9 cellular contexts compared by ENCODE assay signal in the genomic region with DNA sequence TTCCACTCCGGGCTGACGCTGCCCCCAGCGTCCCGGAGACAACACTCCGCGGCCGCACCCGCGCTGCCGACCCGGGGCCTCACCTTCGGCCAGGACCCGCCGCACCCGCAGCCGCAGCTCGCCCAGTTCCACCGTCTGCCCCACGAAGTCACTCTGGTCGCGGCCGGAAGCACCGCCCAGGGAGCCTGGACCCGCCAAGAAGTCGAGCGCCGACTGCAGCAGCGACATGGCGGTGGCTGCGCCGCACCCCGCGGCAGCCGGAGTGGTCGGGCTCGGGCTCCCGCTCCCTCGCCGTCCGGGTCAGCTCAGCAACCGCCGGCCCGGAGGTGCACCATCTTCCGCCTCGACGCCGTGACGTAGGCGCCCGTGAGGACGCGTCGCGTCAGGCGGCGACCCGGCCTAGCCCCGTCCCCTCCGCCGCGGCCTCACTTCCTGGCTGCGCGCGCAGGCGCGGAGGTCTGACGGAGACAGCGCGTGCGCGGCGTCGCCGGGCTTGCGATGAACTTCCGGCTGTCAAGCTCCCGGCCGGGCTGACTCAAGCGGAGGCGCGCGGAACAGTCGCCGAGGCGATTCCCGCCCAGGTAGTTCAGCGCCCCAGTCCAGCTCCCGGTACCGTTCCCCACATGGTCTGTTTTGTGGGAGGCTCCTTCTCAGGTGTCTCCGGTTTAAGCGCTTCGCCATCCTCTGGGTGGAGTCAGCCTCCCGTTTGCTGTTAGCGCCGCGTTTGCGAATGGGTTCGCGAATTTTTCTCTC. TPM values are rescaled to one million over a fixed set of nuclear protein-coding genes. Genes with fewer than 3 reads are reported as not detected.
DNase-seq lines count a peak whose midpoint lies in the region; ATAC-seq, FAIRE-seq and TF ChIP-seq lines count a peak whose summit lies in the region.
"Had no signal": no experiment of that assay in that cellular context is flagged by ENCODE, and none has a peak within 500 bp of the region (broad histone marks: within the 10 kb centered on the region; RNA-seq: fewer than 3 reads in every experiment).

A gene (minus strand): TSS at position 357 of the 753 bp plus-strand sequence. CDS start 129 bp downstream, at position 228.
A gene with protein sequence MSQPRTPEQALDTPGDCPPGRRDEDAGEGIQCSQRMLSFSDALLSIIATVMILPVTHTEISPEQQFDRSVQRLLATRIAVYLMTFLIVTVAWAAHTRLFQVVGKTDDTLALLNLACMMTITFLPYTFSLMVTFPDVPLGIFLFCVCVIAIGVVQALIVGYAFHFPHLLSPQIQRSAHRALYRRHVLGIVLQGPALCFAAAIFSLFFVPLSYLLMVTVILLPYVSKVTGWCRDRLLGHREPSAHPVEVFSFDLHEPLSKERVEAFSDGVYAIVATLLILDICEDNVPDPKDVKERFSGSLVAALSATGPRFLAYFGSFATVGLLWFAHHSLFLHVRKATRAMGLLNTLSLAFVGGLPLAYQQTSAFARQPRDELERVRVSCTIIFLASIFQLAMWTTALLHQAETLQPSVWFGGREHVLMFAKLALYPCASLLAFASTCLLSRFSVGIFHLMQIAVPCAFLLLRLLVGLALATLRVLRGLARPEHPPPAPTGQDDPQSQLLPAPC (plus strand): TSS at position 501 of the 753 bp plus-strand sequence. CDS start 15,280 bp downstream, outside the sequence.

- intact Hi-C loops in kidney (cut with DNase I): no loop called here

- DNase-seq in Ammon's horn (ENCODE audit: low spot score): peak; percentile 95
- peak; percentile 99 for DNase-seq in GM19238 (ENCODE audit: insufficient read length, low spot score)
- peak; percentile 83 for DNase-seq in NCI-H510A (lab: John Stamatoyannopoulos, UW)
- peak; percentile 89 to 92 for DNase-seq in activated CD4-positive, alpha-beta T cell treated with anti-CD3 and anti-CD28 coated beads for 24 hours (ENCODE audit: low read depth in 2 of 2)
- peak; percentile 99 for DNase-seq in cerebellum (ENCODE audit: low spot score)
- peak; percentile 98 for DNase-seq in kidney
- peak; percentile 94 to 97 for DNase-seq in stimulated activated CD4-positive, alpha-beta T cell treated with anti-CD3 and anti-CD28 coated beads, Interleukin-15, amount 100 ng/mL, for 1 hour (ENCODE audit: low read depth in 1 of 2, low spot score in 1 of 2)

- ATAC-seq in HG03439 (IDR thresholded peaks at IDR 0.05; ENCODE audit: unreplicated experiment): peak; percentile 85

- no peak for FAIRE-seq in kidney (lab: Jason Lieb, UNC)
- FAIRE-seq: endometrium had no signal

- H3K4me1 ChIP-seq in kidney (ENCODE audit: control insufficient read depth in 1 of 2, insufficient read depth in 1 of 2, low read depth in 1 of 2, low read length in 2 of 2): peaks cover 13 to 18% of the 10 kb centered on the region in 2 donors

- H3K27ac ChIP-seq in kidney (ENCODE audit: low read depth in 2 of 2, low read length in 2 of 2): peak within 1 kb of the TSS; percentile 91 to 92

- H3K9ac ChIP-seq in kidney (ENCODE audit: low read length in 2 of 2): peak within 1 kb of the TSS; percentile 79 to 90

- H3K9me3 ChIP-seq in kidney (ENCODE audit: control insufficient read depth in 1 of 2, low read length in 2 of 2): no peaks in the 10 kb centered on the region

- peak within 1 kb of the TSS; percentile 92 to 98 for H3K4me3 ChIP-seq in kidney (ENCODE audit: low read length in 2 of 2)

- TF ChIP-seq CTCF in kidney (IDR thresholded peaks at IDR 0.05; ENCODE audit: borderline replicate concordance, extremely low read depth, insufficient read depth): no peak

- no peaks in the 10 kb centered on the region for H3K36me3 ChIP-seq in kidney (ENCODE audit: control insufficient read depth in 1 of 2, insufficient read depth in 2 of 2, low read length in 2 of 2)

RNA-seq across cellular contexts. Expression of the first gene that starts in this region (rescaled TPM):
- total RNA-seq in cerebellum (49.6 TPM), kidney (124 TPM)
- polyA plus RNA-seq in kidney (ENCODE audit: insufficient read depth, low read depth, low replicate concordance): 92.0 TPM

RNA-seq across cellular contexts. Expression of the second gene that starts in this region (rescaled TPM):
- 23.3 TPM for total RNA-seq in cerebellum
- 31.1 TPM for total RNA-seq in kidney
- polyA plus RNA-seq in kidney (ENCODE audit: insufficient read depth, low read depth, low replicate concordance): 26.0 TPM

Comparison
In these comparisons a context has a peak if more than half of its experiments do, and no peak if none do; other contexts are left out.
1. Peak in every context shown above with its lines: DNase-seq, ATAC-seq, H3K4me3 ChIP-seq and H3K27ac ChIP-seq.